In genomic region chr11:123083623-123084029, GRCh38 we compare ENCODE assay signal across 8 cellular contexts. TPM values are rescaled to one million over a fixed set of nuclear protein-coding genes. Genes with fewer than 3 reads are reported as not detected.
DNase-seq lines count a peak whose midpoint lies in the region; ATAC-seq and TF ChIP-seq lines count a peak whose summit lies in the region.

No MANE protein-coding gene starts in this region.

- H3K9me3 ChIP-seq in stomach, result no peaks in the 10 kb centered on the region

- H3K9me3 Mint-ChIP-seq in stimulated activated naive B cell treated with anti-CD40 and anti-IgM and Interleukin-4, amounts not matched to agents 10 μg/mL and 1 μg/mL and 100 μg/mL, for 72 hours, result peaks cover 0 to 2% of the 10 kb centered on the region in 2 donors

- no peak for TF ChIP-seq POLR2A in stomach (IDR thresholded peaks at IDR 0.05)

- intact Hi-C loops in stomach (cut with DNase I; ENCODE audit: low total_unique reads), result no loop called here

- H3K27me3 ChIP-seq in stomach, result no peaks in the 10 kb centered on the region

- H3K4me1 Mint-ChIP-seq in stimulated activated naive B cell treated with anti-CD40 and anti-IgM and Interleukin-4, amounts not matched to agents 10 μg/mL and 1 μg/mL and 100 μg/mL, for 72 hours, result no peaks in the 10 kb centered on the region

- peaks cover 0 to 20% (median 4%) of the 10 kb centered on the region in 4 donors for H3K36me3 ChIP-seq in stomach

- WGBS in stomach, 5 donors, result 11 to 30% (median 15%) methylated on average over 4 of the region's 4 CpGs

- no peaks in the 10 kb centered on the region for H3K27me3 Mint-ChIP-seq in stimulated activated naive B cell treated with anti-CD40 and anti-IgM and Interleukin-4, amounts not matched to agents 10 μg/mL and 1 μg/mL and 100 μg/mL, for 72 hours

- TF ChIP-seq EP300 in stomach (IDR thresholded peaks at IDR 0.05), result no peak

- DNase-seq in COLO668 (lab: John Stamatoyannopoulos, UW; ENCODE audit: unreplicated experiment) (peak; percentile 87), NCI-H1105 treated with DMSO at 0.1 percent for 48 hours (lab: John Stamatoyannopoulos, UW) (peak; percentile 74), dermis blood vessel endothelial cell (peak; percentile 98), mesenteric fat pad (ENCODE audit: low spot score) (peak; percentile 89), stomach (peak; percentile 76)
- DNase-seq in stimulated activated naive B cell treated with anti-CD40 and anti-IgM and Interleukin-4, amounts not matched to agents 10 μg/mL and 1 μg/mL and 100 μg/mL, for 72 hours, result no peak

- peak; percentile 42 to 61 for ATAC-seq in activated CD4-positive, CD25-positive, alpha-beta regulatory T cell treated with anti-CD3 and anti-CD28 coated beads, Interleukin-2, amount 50 U/mL, for 24 hours
- ATAC-seq in HG03196 (IDR thresholded peaks at IDR 0.05; ENCODE audit: unreplicated experiment), result no peak
- no peak for ATAC-seq in stimulated activated naive B cell treated with anti-CD40 and anti-IgM and Interleukin-4, amounts not matched to agents 10 μg/mL and 1 μg/mL and 100 μg/mL, for 72 hours (replicated peaks)

- peaks cover 9 to 19% (median 15%) of the 10 kb centered on the region in 4 donors for H3K4me1 ChIP-seq in stomach

- H3K27ac ChIP-seq in stomach, result peak overlapping the region in 4 of 5 donors; percentile 12 to 52 (median 32)

- no peak overlapping the region for H3K4me3 Mint-ChIP-seq in stimulated activated naive B cell treated with anti-CD40 and anti-IgM and Interleukin-4, amounts not matched to agents 10 μg/mL and 1 μg/mL and 100 μg/mL, for 72 hours

- no peak overlapping the region for H3K27ac Mint-ChIP-seq in stimulated activated naive B cell treated with anti-CD40 and anti-IgM and Interleukin-4, amounts not matched to agents 10 μg/mL and 1 μg/mL and 100 μg/mL, for 72 hours

- no peak overlapping the region for H3K4me3 ChIP-seq in stomach

- no peak for TF ChIP-seq CTCF in stomach (IDR thresholded peaks at IDR 0.05)

- no peaks in the 10 kb centered on the region for H3K36me3 Mint-ChIP-seq in stimulated activated naive B cell treated with anti-CD40 and anti-IgM and Interleukin-4, amounts not matched to agents 10 μg/mL and 1 μg/mL and 100 μg/mL, for 72 hours

RNA-seq across cellular contexts. Expression of gene HSPA8, which starts 21.7 kb away (rescaled TPM):
- total RNA-seq in dermis blood vessel endothelial cell, result 1,519 and 1,672 TPM in 2 replicates
- 1,014 TPM for total RNA-seq in mesenteric fat pad
- total RNA-seq in stomach, result 1,000 to 10,000 TPM in 1 of 5 donors, 100 to 1,000 TPM in 4; 380 to 1,244 (median 728) TPM
- polyA plus RNA-seq in stomach, result 100 to 1,000 TPM; 187 to 666 (median 428) TPM

Comparison
In these comparisons a context has a peak if more than half of its experiments do, and no peak if none do; other contexts are left out.
1. ATAC-seq: peak in activated CD4-positive, CD25-positive, alpha-beta regulatory T cell treated with anti-CD3 and anti-CD28 coated beads, Interleukin-2, amount 50 U/mL, for 24 hours (2 of 2); none in HG03196 (single experiment) and stimulated activated naive B cell treated with anti-CD40 and anti-IgM and Interleukin-4, amounts not matched to agents 10 μg/mL and 1 μg/mL and 100 μg/mL, for 72 hours (0 of 2).